Comparison of ENCODE assay signal across 26 cellular contexts in the genomic region with DNA sequence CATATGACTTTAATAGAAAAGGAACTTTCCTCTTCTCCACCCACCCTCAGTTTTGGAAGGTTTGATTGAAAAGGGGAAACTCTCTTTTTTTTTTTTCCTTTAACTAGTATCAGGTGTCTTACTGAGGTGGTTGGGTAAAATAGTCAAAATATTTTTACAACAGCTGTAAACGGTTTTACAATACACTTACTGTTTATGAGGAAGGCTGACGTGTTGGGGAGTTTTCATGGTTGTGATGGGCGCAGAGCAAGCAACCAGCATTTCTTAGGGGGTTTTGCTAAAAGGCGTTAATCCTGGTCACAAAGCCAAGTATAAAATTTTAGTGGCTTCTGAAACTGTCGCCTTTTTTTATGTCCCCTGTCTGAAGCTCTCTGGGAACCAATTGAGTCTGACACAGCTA.
DNase-seq lines count a peak whose midpoint lies in the region; ATAC-seq and TF ChIP-seq lines count a peak whose summit lies in the region.
"Had no signal": no experiment of that assay in that cellular context is flagged by ENCODE, and none has a peak within 500 bp of the region (broad histone marks: within the 10 kb centered on the region; RNA-seq: fewer than 3 reads in every experiment).

No MANE protein-coding gene starts in this region.

- H3K9ac ChIP-seq in Loucy (ENCODE audit: low read depth, low read length, poor library complexity, severe bottlenecking) (peak overlapping the region; percentile 21), skeletal muscle satellite cell (ENCODE audit: low read depth, low read length) (no peak overlapping the region)

- intact Hi-C loops in upper lobe of right lung (cut with DNase I) (no loop called here), uterus (cut with DNase I; ENCODE audit: low total_unique reads) (no loop called here)

- DNase-seq in GM12865 (ENCODE audit: low read depth) (peak; percentile 7), NCI-H2107 treated with DMSO at 0.1 percent for 48 hours (lab: John Stamatoyannopoulos, UW; ENCODE audit: unreplicated experiment) (no peak), upper lobe of right lung (no peak), islet precursor cell (no peak), uterus (no peak)
- DNase-seq: activated T-cell treated with anti-CD3 and anti-CD28 coated beads, Interleukin-2, amount 50 U/mL, for 72 hours; CD4-positive, CD25-positive, alpha-beta regulatory T cell; DMS79 treated with DMSO at 0.1 percent for 48 hours; effector memory CD8-positive, alpha-beta T cell; head of caudate nucleus; Karpas-422; left ventricle myocardium superior; naive B cell; NCI-H1436 treated with DMSO at 0.1 percent for 48 hours; NCI-H2107; NCI-H446; occipital lobe; stimulated activated naive B cell treated with anti-CD40 and anti-IgM and Interleukin-4, amounts not matched to agents 10 μg/mL and 1 μg/mL and 100 μg/mL, for 72 hours; substantia nigra had no signal

- no peak for TF ChIP-seq POLR2A in uterus (IDR thresholded peaks at IDR 0.05)

- H3K9me2 ChIP-seq in Loucy (replicated peaks; ENCODE audit: low read depth, low read length) = no peaks in the 10 kb centered on the region

- H2AFZ ChIP-seq in Loucy (ENCODE audit: low read length) = peak overlapping the region; percentile 5

- H4K20me1 ChIP-seq in Loucy (ENCODE audit: insufficient read depth, low read length, poor library complexity, severe bottlenecking) = no peaks in the 10 kb centered on the region

- H3K4me2 ChIP-seq in Loucy (ENCODE audit: low read depth, low read length, poor library complexity, severe bottlenecking) (peak overlapping the region; percentile 48), skeletal muscle satellite cell (ENCODE audit: low read length) (peak overlapping the region; percentile 56)

- no peaks in the 10 kb centered on the region for H3F3A ChIP-seq in Loucy (ENCODE audit: low read depth)

- no peaks in the 10 kb centered on the region for H3K79me2 ChIP-seq in Loucy (ENCODE audit: insufficient read depth, low read length)

- peaks cover 27% of the 10 kb centered on the region for H3K4me1 ChIP-seq in Loucy (ENCODE audit: insufficient read depth, low read length, poor library complexity, severe bottlenecking)
- peaks cover 49% of the 10 kb centered on the region for H3K4me1 ChIP-seq in mesodermal cell (ENCODE audit: control insufficient read depth, insufficient read depth, low read length, poor library complexity, severe bottlenecking)
- H3K4me1 ChIP-seq in skeletal muscle satellite cell (ENCODE audit: control insufficient read depth, insufficient read depth, low read length) = peaks cover 42% of the 10 kb centered on the region
- H3K4me1 ChIP-seq in upper lobe of right lung = no peaks in the 10 kb centered on the region
- H3K4me1 ChIP-seq in uterus = no peaks in the 10 kb centered on the region

- no peaks in the 10 kb centered on the region for H3K36me3 ChIP-seq in Loucy (ENCODE audit: insufficient read depth, low read length)
- no peaks in the 10 kb centered on the region for H3K36me3 ChIP-seq in mesodermal cell (ENCODE audit: control insufficient read depth, insufficient read depth, low read length)
- no peaks in the 10 kb centered on the region for H3K36me3 ChIP-seq in skeletal muscle satellite cell (ENCODE audit: insufficient read depth, low read length)
- no peaks in the 10 kb centered on the region for H3K36me3 ChIP-seq in upper lobe of right lung
- no peaks in the 10 kb centered on the region for H3K36me3 ChIP-seq in uterus
- H3K36me3 ChIP-seq: ascending aorta had no signal

- peak overlapping the region; percentile 66 for H3K27ac ChIP-seq in mesodermal cell (ENCODE audit: low read depth, low read length, severe bottlenecking)
- H3K27ac ChIP-seq in upper lobe of right lung = no peak overlapping the region
- H3K27ac ChIP-seq in uterus = no peak overlapping the region
- H3K27ac ChIP-seq: skin epidermis had no signal

- WGBS in mesodermal cell (ENCODE audit: insufficient coverage in 2 of 2), 2 experiments = 89 to 95% methylated on average over 4 of the region's 5 CpGs

- no peaks in the 10 kb centered on the region for H3K9me3 ChIP-seq in Loucy (ENCODE audit: insufficient read depth, low read depth, low read length)
- H3K9me3 ChIP-seq in mesodermal cell (ENCODE audit: control insufficient read depth, low read length) = no peaks in the 10 kb centered on the region
- H3K9me3 ChIP-seq in skeletal muscle satellite cell (replicated peaks; ENCODE audit: low read length) = no peaks in the 10 kb centered on the region
- no peaks in the 10 kb centered on the region for H3K9me3 ChIP-seq in upper lobe of right lung
- H3K9me3 ChIP-seq in uterus = no peaks in the 10 kb centered on the region
- H3K9me3 ChIP-seq: ascending aorta had no signal

- TF ChIP-seq CTCF in GM12865 (IDR thresholded peaks at IDR 0.05; ENCODE audit: insufficient read depth, low read depth, low read length, missing control alignments) (no peak), Loucy (conservative IDR thresholded peaks at IDR 0.05; ENCODE audit: low read length) (no peak), upper lobe of right lung (IDR thresholded peaks at IDR 0.05) (no peak), uterus (IDR thresholded peaks at IDR 0.05) (no peak)

- H3K27me3 ChIP-seq in Loucy (ENCODE audit: insufficient read depth, low read length, poor library complexity, severe bottlenecking) (no peaks in the 10 kb centered on the region), skeletal muscle satellite cell (ENCODE audit: control insufficient read depth, insufficient read depth, low read length) (no peaks in the 10 kb centered on the region), upper lobe of right lung (no peaks in the 10 kb centered on the region), uterus (no peaks in the 10 kb centered on the region)
- H3K27me3 ChIP-seq: ascending aorta had no signal

- H3K4me3 ChIP-seq in GM12865 (ENCODE audit: low read depth, low read length) (no peak overlapping the region), Loucy (ENCODE audit: low read length, poor library complexity, severe bottlenecking) (peak overlapping the region; percentile 11), mesodermal cell (ENCODE audit: extremely low read depth, insufficient read depth, low read length, poor library complexity, severe bottlenecking) (no peak overlapping the region), skeletal muscle satellite cell (ENCODE audit: low read length) (no peak overlapping the region), upper lobe of right lung (no peak overlapping the region), uterus (no peak overlapping the region)
- H3K4me3 ChIP-seq: ascending aorta, coronary artery, skin epidermis had no signal

- no peak for ATAC-seq in upper lobe of right lung
- ATAC-seq: activated T-cell treated with anti-CD3 and anti-CD28 coated beads, Interleukin-2, amount 50 U/mL, for 72 hours; effector memory CD8-positive, alpha-beta T cell; HepG2; stimulated activated naive B cell treated with anti-CD40 and anti-IgM and Interleukin-4, amounts not matched to agents 10 μg/mL and 1 μg/mL and 100 μg/mL, for 72 hours had no signal
